ENCODE assay signal across 8 cellular contexts in the genomic region with DNA sequence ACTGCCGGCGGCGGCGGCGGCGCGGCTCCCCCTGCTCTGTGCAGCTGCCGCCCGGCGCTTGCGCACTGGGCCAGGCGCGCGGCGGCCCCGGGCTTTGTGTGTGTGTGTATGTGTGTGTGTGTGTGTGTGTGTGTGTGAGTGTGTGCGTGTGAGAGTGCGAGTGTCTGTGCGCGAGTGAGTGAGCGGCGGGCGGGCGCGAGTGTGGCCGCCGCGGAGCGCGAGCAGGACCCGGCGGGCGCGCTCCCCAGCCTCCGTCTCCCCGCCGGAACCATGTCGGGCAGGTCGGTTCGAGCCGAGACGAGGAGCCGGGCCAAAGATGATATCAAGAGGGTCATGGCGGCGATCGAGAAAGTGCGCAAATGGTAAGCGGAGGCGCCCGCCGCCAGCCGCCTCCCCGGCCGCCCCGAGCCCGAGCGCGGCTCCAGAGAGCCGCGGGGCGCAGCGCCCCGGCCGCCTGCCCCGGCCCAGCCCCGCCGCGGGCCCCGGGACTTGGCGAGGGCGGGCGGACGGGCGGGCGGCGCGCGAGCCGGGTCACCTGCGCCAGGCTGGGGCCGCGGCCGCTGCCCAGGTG. TPM values are rescaled to one million over a fixed set of nuclear protein-coding genes. Genes with fewer than 3 reads are reported as not detected.
DNase-seq lines count a peak whose midpoint lies in the region; ATAC-seq and TF ChIP-seq lines count a peak whose summit lies in the region.

BCL7A (plus strand) TSS at position 63 of the 571 bp plus-strand sequence; CDS start at position 271, 208 bp downstream.

- peak within 1 kb of the TSS; percentile 51 for H3K4me3 ChIP-seq in lower leg skin (ENCODE audit: low read depth, poor library complexity, severe bottlenecking)

- DNase-seq in A172 (ENCODE audit: low spot score) = peak; percentile 25
- DNase-seq in NCI-H2196 treated with DMSO at 0.1 percent for 48 hours (lab: John Stamatoyannopoulos, UW; ENCODE audit: unreplicated experiment) = peak; percentile 40
- peak; percentile 48 for DNase-seq in activated CD4-positive, alpha-beta T cell treated with anti-CD3 and anti-CD28 coated beads, Interleukin-2, amount 50 U/mL, for 1 hour
- peak; percentile 93 for DNase-seq in ecto neural progenitor cell (ENCODE audit: low spot score)
- peak in 1 of 2 donors; percentile 90 for DNase-seq in lower leg skin (ENCODE audit: low spot score in 2 of 2)
- DNase-seq in stimulated activated CD4-positive, alpha-beta T cell treated with anti-CD3 and anti-CD28 coated beads, Interleukin-4, amount 100 ng/mL, for 1 hour = peak; percentile 62

- no peak for ATAC-seq in GM21576 (IDR thresholded peaks at IDR 0.05; ENCODE audit: unreplicated experiment)

- intact Hi-C loops in lower leg skin (cut with DNase I; ENCODE audit: low total_unique reads) = no loop called here

- TF ChIP-seq POLR2A in GM19099 (IDR thresholded peaks at IDR 0.05; ENCODE audit: extremely low read depth, insufficient read length, low read depth) = peak; percentile 54
- TF ChIP-seq POLR2A in lower leg skin (IDR thresholded peaks at IDR 0.05) = no peak

- no peak for TF ChIP-seq CTCF in lower leg skin (IDR thresholded peaks at IDR 0.05)

- 0% methylated on average over 30 of the region's 83 CpGs; no CpG with 5 or more reads in 1 of the 2 donors for WGBS in lower leg skin, 2 donors

RNA-seq across cellular contexts. Expression of gene BCL7A, which starts in this region (rescaled TPM):
- 6.9 and 7.6 TPM in 2 replicates for total RNA-seq in A172 (2014; rRNA removed; shearing (Covaris generic))
- 10 to 100 TPM; 17.8 to 22.3 (median 18.9) TPM for total RNA-seq in lower leg skin
